ENCODE assay signal across 8 cellular contexts in the genomic region with DNA sequence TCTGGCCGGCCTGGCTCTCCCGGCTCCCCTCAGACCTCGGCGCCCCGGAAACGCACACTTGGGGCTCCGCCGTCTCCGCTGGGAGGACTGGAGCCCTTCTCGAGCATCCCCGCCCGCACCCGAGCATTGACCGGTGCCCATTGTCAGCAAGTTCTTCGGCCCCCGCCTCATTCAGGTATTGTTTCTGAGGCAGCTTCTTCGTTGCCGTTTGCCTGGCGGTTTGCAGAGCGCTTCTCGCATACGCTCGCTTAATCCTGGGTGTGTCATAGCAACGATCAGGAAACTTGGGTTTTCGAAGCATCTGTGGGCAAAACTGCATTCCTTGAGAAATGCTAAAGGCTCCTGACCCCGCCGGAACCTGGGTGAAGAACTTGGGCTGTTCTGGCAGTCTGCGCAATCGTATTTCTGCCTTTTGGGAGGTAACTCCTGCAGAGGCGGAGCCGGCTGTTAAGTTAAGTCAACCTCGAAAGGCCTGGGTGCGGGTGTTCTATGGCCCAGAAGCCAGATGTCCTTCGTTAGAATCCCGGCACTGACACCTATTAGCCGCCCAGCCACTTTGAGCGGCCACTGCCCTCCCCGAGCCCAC. TPM values are rescaled to one million over a fixed set of nuclear protein-coding genes. Genes with fewer than 3 reads are reported as not detected.
DNase-seq lines count a peak whose midpoint lies in the region; ATAC-seq, FAIRE-seq and TF ChIP-seq lines count a peak whose summit lies in the region.

No MANE protein-coding gene starts in this region.

- H4K5ac ChIP-seq in H1 (ENCODE audit: insufficient read length, low read depth, low read length): no peak overlapping the region

- H3K36me3 ChIP-seq in H1 (ENCODE audit: control insufficient read depth in 2 of 4, insufficient read depth in 4 of 4, low read length in 3 of 4) (no peaks in the 10 kb centered on the region), mesodermal cell (ENCODE audit: control insufficient read depth, insufficient read depth, low read length) (peaks cover 12% of the 10 kb centered on the region)

- TF ChIP-seq EP300 in H1 (IDR thresholded peaks at IDR 0.05; ENCODE audit: borderline replicate concordance in 1 of 2, low read depth in 2 of 2, low read length in 2 of 2): no peak

- peak overlapping the region; percentile 67 for H3K4me3 ChIP-seq in GM12865 (ENCODE audit: low read depth, low read length)
- H3K4me3 ChIP-seq in WI38 (ENCODE audit: low read depth, low read length): peak overlapping the region; percentile 95
- peak overlapping the region; percentile 89 to 92 (median 92) for H3K4me3 ChIP-seq in H1 (ENCODE audit: extremely low read depth in 1 of 4, insufficient read depth in 2 of 4, low read depth in 3 of 4, low read length in 4 of 4)
- H3K4me3 ChIP-seq in mesodermal cell (ENCODE audit: extremely low read depth, insufficient read depth, low read length, poor library complexity, severe bottlenecking): peak overlapping the region; percentile 71

- peaks cover 0 to 13% of the 10 kb centered on the region in 2 experiments for H4K20me1 ChIP-seq in H1 (replicated peaks in 1 of 2; ENCODE audit: control insufficient read depth in 1 of 2, insufficient read depth in 2 of 2, low read length in 2 of 2)

- H3K79me2 ChIP-seq in H1 (ENCODE audit: control insufficient read depth in 1 of 2, insufficient read depth in 2 of 2, low read length in 2 of 2): peaks cover 2 to 84% of the 10 kb centered on the region in 2 experiments

- H3K9me3 ChIP-seq in H1 (ENCODE audit: insufficient read depth in 2 of 2, low read depth in 1 of 2, low read length in 1 of 2): peaks cover 0 to 3% of the 10 kb centered on the region in 2 experiments; a peak in 1 of 4 replicates
- H3K9me3 ChIP-seq in mesodermal cell (ENCODE audit: control insufficient read depth, low read length): no peaks in the 10 kb centered on the region

- no peak overlapping the region for H2BK120ac ChIP-seq in H1 (replicated peaks; ENCODE audit: low read depth, low read length)

- H4K8ac ChIP-seq in H1 (ENCODE audit: extremely low read depth, insufficient read depth, low read length): peak overlapping the region; percentile 86; the same call in 1 of the 2 replicates

- H3K23ac ChIP-seq in H1 (ENCODE audit: insufficient read length): no peak overlapping the region

- TF ChIP-seq CTCF in GM12865 (IDR thresholded peaks at IDR 0.05; ENCODE audit: insufficient read depth, low read depth, low read length, missing control alignments) (no peak), WI38 (IDR thresholded peaks at IDR 0.05; ENCODE audit: low read depth, low read length) (no peak), H1 (IDR thresholded peaks at IDR 0.05; ENCODE audit: control extremely low read depth in 1 of 3, insufficient read depth in 1 of 3, low read depth in 1 of 3, low read length in 3 of 3) (no peak)

- no peak overlapping the region for H3K56ac ChIP-seq in H1 (replicated peaks; ENCODE audit: insufficient read length, low read depth, low read length)

- H3K14ac ChIP-seq in H1 (ENCODE audit: insufficient read length): no peak overlapping the region

- no peak overlapping the region for H2AK5ac ChIP-seq in H1 (ENCODE audit: low read depth, low read length)

- POLR2A ChIA-PET in H1 (lab: Charles Lee; ENCODE audit: partially characterized antibody): interaction anchor here (1.3 to 1.6 kb wide), 2 partner anchors 9 to 139 kb away, joined by 5 to 6 read pairs; partner anchors contain the start of gene PAPOLA

- 0 out of 2 replicates have a peak overlapping the region, but pooled peaks have one; percentile 35 for H3K27ac ChIP-seq in H1 (ENCODE audit: low read depth, low read length)
- H3K27ac ChIP-seq in mesodermal cell (ENCODE audit: low read depth, low read length, severe bottlenecking): peak overlapping the region; percentile 1

- peaks cover 11% of the 10 kb centered on the region for H3K23me2 ChIP-seq in H1 (ENCODE audit: low read depth, low read length)

- H3K4ac ChIP-seq in H1 (replicated peaks; ENCODE audit: insufficient read length, low read depth, low read length): no peak overlapping the region

- H3K9ac ChIP-seq in H1 (replicated peaks in 1 of 4; ENCODE audit: extremely low read depth in 1 of 4, low read depth in 3 of 4, low read length in 3 of 4): peak overlapping the region; percentile 75 to 87 (median 82)

- CTCF ChIA-PET in H1 (lab: Charles Lee; ENCODE audit: partially characterized antibody): no interaction called here

- no peak overlapping the region for H2BK20ac ChIP-seq in H1 (ENCODE audit: low read length)

- H3K79me1 ChIP-seq in H1 (ENCODE audit: low read depth, low read length): peaks cover 11% of the 10 kb centered on the region

- 0 out of 2 replicates have a peak overlapping the region, but pooled peaks have one; percentile 36 for H2AFZ ChIP-seq in H1 (ENCODE audit: low read length)

- DNase-seq in GM12865 (ENCODE audit: low read depth) (peak; percentile 67), HCEC 1CT (peak; percentile 65), MV-4-11 (lab: John Stamatoyannopoulos, UW) (peak; percentile 60), H1 (ENCODE audit: low read depth in 1 of 2, low spot score in 2 of 2) (no peak)
- DNase-seq in stimulated activated CD8-positive, alpha-beta memory T cell treated with anti-CD3 and anti-CD28 coated beads, Interleukin-4, amount 100 ng/mL, for 48 hours: peak; percentile 57

- H3K18ac ChIP-seq in H1 (ENCODE audit: extremely low read depth, low read length): no peak overlapping the region; the same call in 1 of the 2 replicates

- 3% methylated on average over 38 of the region's 38 CpGs; no CpG with 5 or more reads in 1 of the 2 experiments for WGBS in H1 (ENCODE audit: extremely low coverage in 1 of 2, insufficient coverage in 1 of 2, insufficient read length in 1 of 2, insufficient replicate concordance in 2 of 2, low coverage in 1 of 2, low lambda C conversion rate in 2 of 2, missing lambda C conversion rate in 1 of 2), 2 experiments
- WGBS in mesodermal cell (ENCODE audit: insufficient coverage in 2 of 2), 2 experiments: 0 to 1% methylated on average over 33 to 34 of the region's 38 CpGs

- no peaks in the 10 kb centered on the region for H3K27me3 ChIP-seq in H1 (replicated peaks in 1 of 4; ENCODE audit: control insufficient read depth in 3 of 4, extremely low read depth in 1 of 4, insufficient read depth in 3 of 4, low read length in 3 of 4)

- no peak for ATAC-seq in GM21825 (IDR thresholded peaks at IDR 0.05; ENCODE audit: unreplicated experiment)

- H2BK5ac ChIP-seq in H1 (ENCODE audit: low read depth, low read length): peak overlapping the region; percentile 8; the same call in 1 of the 2 replicates

- no peak for TF ChIP-seq RAD21 in H1 (IDR thresholded peaks at IDR 0.05 in 1 of 2, conservative IDR thresholded peaks at IDR 0.05 in 1 of 2; ENCODE audit: low read depth in 2 of 2, low read length in 2 of 2)

- no peak for FAIRE-seq in H1 (lab: Jason Lieb, UNC)

- no peak overlapping the region for H2BK12ac ChIP-seq in H1 (ENCODE audit: low read depth, low read length)

- no peak for TF ChIP-seq POLR2A in H1 (IDR thresholded peaks at IDR 0.05; ENCODE audit: control extremely low read depth in 1 of 2, low read depth in 2 of 2, low read length in 2 of 2)

- H3K4me2 ChIP-seq in H1 (ENCODE audit: insufficient read depth in 1 of 2, low read depth in 2 of 2, low read length in 2 of 2): peak overlapping the region; percentile 83 to 87

- H2BK15ac ChIP-seq in H1 (ENCODE audit: low read length): no peak overlapping the region

- peaks cover 0 to 10% (median 2%) of the 10 kb centered on the region in 4 experiments; a peak in 6 of 7 replicates for H3K4me1 ChIP-seq in H1 (replicated peaks in 1 of 4; ENCODE audit: control insufficient read depth in 3 of 4, insufficient read depth in 4 of 4, low read length in 3 of 4)
- no peaks in the 10 kb centered on the region for H3K4me1 ChIP-seq in mesodermal cell (ENCODE audit: control insufficient read depth, insufficient read depth, low read length, poor library complexity, severe bottlenecking)

- H4K91ac ChIP-seq in H1 (replicated peaks; ENCODE audit: insufficient read length, low read length): no peak overlapping the region

TF ChIP-seq in H1, 55 proteins besides CTCF, POLR2A, EP300 and RAD21 (continues in another document):
- TF ChIP-seq SIRT6 (IDR thresholded peaks at IDR 0.05; ENCODE audit: low read length): no peak

RNA-seq across cellular contexts. Expression of gene GSKIP, which starts 0.5 kb away (rescaled TPM):
- total RNA-seq in H1 (2021; fragmentation: NEBNext Ultra II Directional; extraction: Animal tissue kit (Norgen Biotek cat#: 25700)): 32.8 and 37.1 TPM in 2 replicates
- 9.5 and 20.3 TPM in 2 replicates for polyA plus RNA-seq in H1 (2011; rRNA removed)
- 21.0 TPM for polyA plus RNA-seq in H1 (2011; cell fraction: cytosol; rRNA removed)
- polyA plus RNA-seq in H1 (2011; cell fraction: nucleus; rRNA removed): 3.7 TPM
- 24.2 to 36.1 TPM (median 31.8 TPM) in 4 replicates for polyA plus RNA-seq in H1 (2012, experiment 1 of 2)
- polyA plus RNA-seq in H1 (2012, experiment 2 of 2): 3.5 TPM
- 20.6 TPM for polyA plus RNA-seq in H1 (2013, experiment 1 of 2)
- polyA plus RNA-seq in H1 (2013, experiment 2 of 2): 21.4 TPM
- 28.1 and 35.5 TPM in 2 replicates for polyA minus RNA-seq in H1 (2011; rRNA and poly(A)+ RNA removed)
- polyA minus RNA-seq in H1 (2011; cell fraction: cytosol; rRNA and poly(A)+ RNA removed): 10.4 TPM
- polyA minus RNA-seq in H1 (2011; cell fraction: nucleus; rRNA and poly(A)+ RNA removed): 9.7 TPM
- polyA plus RNA-seq in mesodermal cell (2013, experiment 1 of 2): 37.8 TPM
- polyA plus RNA-seq in mesodermal cell (2013, experiment 2 of 2): 39.2 TPM

RNA-seq across cellular contexts. Expression of gene ATG2B, which starts 0.7 kb away (rescaled TPM):
- total RNA-seq in H1 (2021; fragmentation: NEBNext Ultra II Directional; extraction: Animal tissue kit (Norgen Biotek cat#: 25700)): 14.2 and 14.4 TPM in 2 replicates
- polyA plus RNA-seq in H1 (2011; rRNA removed): 3.8 and 4.6 TPM in 2 replicates
- polyA plus RNA-seq in H1 (2011; cell fraction: cytosol; rRNA removed): 6.4 TPM
- 19.3 TPM for polyA plus RNA-seq in H1 (2011; cell fraction: nucleus; rRNA removed)
- polyA plus RNA-seq in H1 (2012, experiment 1 of 2): 4.9 to 9.6 TPM (median 6.2 TPM) in 4 replicates
- polyA plus RNA-seq in H1 (2012, experiment 2 of 2): 0.18 TPM
- polyA plus RNA-seq in H1 (2013, experiment 1 of 2): 5.6 TPM
- polyA plus RNA-seq in H1 (2013, experiment 2 of 2): 4.8 TPM
- 22.5 and 32.8 TPM in 2 replicates for polyA minus RNA-seq in H1 (2011; rRNA and poly(A)+ RNA removed)
- polyA minus RNA-seq in H1 (2011; cell fraction: cytosol; rRNA and poly(A)+ RNA removed): 13.7 TPM
- 37.8 TPM for polyA minus RNA-seq in H1 (2011; cell fraction: nucleus; rRNA and poly(A)+ RNA removed)
- 8.6 TPM for polyA plus RNA-seq in mesodermal cell (2013, experiment 1 of 2)
- 7.8 TPM for polyA plus RNA-seq in mesodermal cell (2013, experiment 2 of 2)

RNA-seq across cellular contexts. Expression of gene AK7, which starts 28.1 kb away (rescaled TPM):
- total RNA-seq in H1 (2021; fragmentation: NEBNext Ultra II Directional; extraction: Animal tissue kit (Norgen Biotek cat#: 25700)): 7.0 and 8.0 TPM in 2 replicates
- 2.9 and 3.9 TPM in 2 replicates for polyA plus RNA-seq in H1 (2011; rRNA removed)
- polyA plus RNA-seq in H1 (2011; cell fraction: cytosol; rRNA removed): 5.4 TPM
- polyA plus RNA-seq in H1 (2011; cell fraction: nucleus; rRNA removed): 6.0 TPM
- polyA plus RNA-seq in H1 (2012, experiment 1 of 2): 3.1 to 4.7 TPM (median 4.1 TPM) in 4 replicates
- polyA plus RNA-seq in H1 (2012, experiment 2 of 2): 2.8 TPM
- polyA plus RNA-seq in H1 (2013, experiment 1 of 2): 3.6 TPM
- polyA plus RNA-seq in H1 (2013, experiment 2 of 2): 4.0 TPM
- polyA minus RNA-seq in H1 (2011; rRNA and poly(A)+ RNA removed): 4.7 and 7.0 TPM in 2 replicates
- 3.1 TPM for polyA minus RNA-seq in H1 (2011; cell fraction: cytosol; rRNA and poly(A)+ RNA removed)
- 9.0 TPM for polyA minus RNA-seq in H1 (2011; cell fraction: nucleus; rRNA and poly(A)+ RNA removed)
- polyA plus RNA-seq in mesodermal cell (2013, experiment 1 of 2): 5.4 TPM
- polyA plus RNA-seq in mesodermal cell (2013, experiment 2 of 2): 4.5 TPM

Comparison
In these comparisons a context has a peak if more than half of its experiments do, and no peak if none do; other contexts are left out.
1. DNase-seq: peak in GM12865 (single experiment), HCEC 1CT (single experiment), MV-4-11 (single experiment) and stimulated activated CD8-positive, alpha-beta memory T cell treated with anti-CD3 and anti-CD28 coated beads, Interleukin-4, amount 100 ng/mL, for 48 hours (single experiment); none in H1 (0 of 2).
2. Peak in every context shown above with its lines, with median percentiles within 50 percentile points of each other: H3K4me3 ChIP-seq.